Comparison of ENCODE assay signal across 13 cellular contexts in the genomic region with DNA sequence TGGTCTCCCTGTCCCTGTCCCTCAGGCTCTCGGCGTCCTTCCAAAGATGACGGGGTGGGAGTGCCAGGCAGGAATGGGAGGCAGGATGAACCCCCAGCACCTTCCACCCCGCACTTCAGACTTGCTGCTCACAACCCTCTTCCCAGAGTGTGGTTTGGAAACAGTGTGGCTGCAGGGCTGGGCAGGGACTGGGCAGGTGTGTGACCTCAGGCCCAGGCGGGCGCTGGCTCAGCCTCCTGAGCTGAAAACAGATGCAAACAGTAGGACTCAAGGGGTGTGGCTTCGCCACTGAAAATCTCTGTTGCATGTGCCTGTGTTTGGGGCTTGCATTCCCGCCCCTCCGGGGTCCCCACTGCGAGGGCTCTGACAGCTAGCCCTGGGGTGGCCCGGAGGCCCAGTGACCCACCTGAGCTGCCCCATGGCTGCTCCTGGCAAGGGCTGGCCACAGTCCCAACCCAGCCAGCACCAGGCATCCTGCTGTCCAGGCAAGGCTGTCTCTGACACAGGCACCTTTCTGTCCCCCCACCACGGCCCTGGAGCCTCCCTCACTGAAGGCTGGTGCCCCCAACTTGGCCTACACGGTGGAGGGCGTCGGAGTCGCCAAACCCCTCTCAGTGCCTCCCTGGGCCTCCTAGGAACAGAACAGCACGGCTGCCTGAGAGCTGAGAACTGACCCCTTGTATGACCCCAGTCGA. TPM values are rescaled to one million over a fixed set of nuclear protein-coding genes. Genes with fewer than 3 reads are reported as not detected.
"Had no signal": no experiment of that assay in that cellular context is flagged by ENCODE, and none has a peak within 500 bp of the region (broad histone marks: within the 10 kb centered on the region; RNA-seq: fewer than 3 reads in every experiment).

No MANE protein-coding gene starts in this region.

- H3K36me3 ChIP-seq: ascending aorta, suprapubic skin had no signal

- H3K27me3 ChIP-seq: ascending aorta, esophagus muscularis mucosa, suprapubic skin had no signal

- ATAC-seq: activated CD4-positive, CD25-positive, alpha-beta regulatory T cell treated with anti-CD3 and anti-CD28 coated beads, Interleukin-2, amount 50 U/mL, for 24 hours; activated CD8-positive, alpha-beta memory T cell treated with anti-CD3 and anti-CD28 coated beads, Interleukin-2, amount 10 ng/mL, durations not matched to agents 7 days and 5 days; stimulated activated naive CD8-positive, alpha-beta T cell treated with anti-CD3 and anti-CD28 coated beads, Interleukin-15, Interleukin-2, amounts not matched to agents 100 U/mL and 50 U/mL, for 24 hours had no signal

- H3K9me3 ChIP-seq: ascending aorta, esophagus muscularis mucosa, suprapubic skin had no signal

- H3K4me3 ChIP-seq: ascending aorta, esophagus muscularis mucosa, suprapubic skin had no signal

- H3K4me1 ChIP-seq: ascending aorta had no signal

- H3K27ac ChIP-seq: ascending aorta, esophagus muscularis mucosa, suprapubic skin had no signal

- DNase-seq: activated CD4-positive, alpha-beta T cell treated with anti-CD3 and anti-CD28 coated beads, Interleukin-2, amount 50 U/mL, for 4 hours; activated CD8-positive, alpha-beta memory T cell treated with anti-CD3 and anti-CD28 coated beads, Interleukin-2, amount 10 ng/mL, durations not matched to agents 7 days and 5 days; activated gamma-delta T cell; activated T-cell treated with anti-CD3 and anti-CD28 coated beads, Interleukin-2, amount 50 U/mL, for 24 hours; immature natural killer cell; naive B cell; stimulated activated CD4-positive, alpha-beta T cell treated with anti-CD3 and anti-CD28 coated beads, Interleukin-2, amount 100 ng/mL, for 48 hours; stimulated activated naive CD8-positive, alpha-beta T cell treated with anti-CD3 and anti-CD28 coated beads, Interleukin-15, Interleukin-2, amounts not matched to agents 100 U/mL and 50 U/mL, for 24 hours had no signal

RNA-seq across cellular contexts. Expression of gene BEGAIN, which starts 46.1 kb away (rescaled TPM):
- total RNA-seq: fibroblast of villous mesenchyme had no signal
- polyA plus RNA-seq: immature natural killer cell had no signal
